Comparison of ENCODE assay signal across 27 cellular contexts in genomic region chr15:67259375-67259774, GRCh38.
"Had no signal": no experiment of that assay in that cellular context is flagged by ENCODE, and none has a peak within 500 bp of the region (broad histone marks: within the 10 kb centered on the region; RNA-seq: fewer than 3 reads in every experiment).

No MANE protein-coding gene starts in this region.

- H3K4me2 ChIP-seq: neural progenitor cell, smooth muscle cell had no signal

- ATAC-seq: natural killer cell; psoas muscle; right cardiac atrium; sciatic nerve; stimulated activated memory B cell treated with anti-CD40 and anti-IgM and Interleukin-4, amounts not matched to agents 10 μg/mL and 1 μg/mL and 100 μg/mL, for 72 hours; stimulated activated naive CD8-positive, alpha-beta T cell treated with anti-CD3 and anti-CD28 coated beads, Interleukin-15, amount 100 ng/mL, for 72 hours; stimulated activated naive CD8-positive, alpha-beta T cell treated with anti-CD3 and anti-CD28 coated beads, Interleukin-15, Interleukin-2, amounts not matched to agents 100 U/mL and 50 U/mL, for 24 hours had no signal

- H3K9ac ChIP-seq: neural progenitor cell, parathyroid adenoma had no signal

- H3K4me3 ChIP-seq: neural progenitor cell, ovary, psoas muscle, skin epidermis, smooth muscle cell, spleen, thoracic aorta, thyroid gland, tibial nerve, upper lobe of left lung, vagina had no signal

- H3K27me3 ChIP-seq: ovary, spleen, thyroid gland, tibial nerve, upper lobe of left lung, vagina had no signal

- H3K27ac ChIP-seq: neural progenitor cell, ovary, parathyroid adenoma, psoas muscle, skin epidermis, spleen, thoracic aorta, thyroid gland, tibial nerve, upper lobe of left lung, vagina had no signal

- DNase-seq: natural killer cell; occipital lobe; ovary; posterior cingulate gyrus; psoas muscle; right cardiac atrium; spleen; stimulated activated CD4-positive, alpha-beta T cell treated with anti-CD3 and anti-CD28 coated beads, Interleukin-12 subunit alpha, Interleukin-12 subunit beta, amount 100 ng/mL, for 4 hours; stimulated activated CD4-positive, alpha-beta T cell treated with anti-CD3 and anti-CD28 coated beads, Interleukin-1b, Interleukin-23, amount 100 ng/mL, for 48 hours; stimulated activated CD4-positive, alpha-beta T cell treated with anti-CD3 and anti-CD28 coated beads, Interleukin-4, amount 100 ng/mL, for 1 hour; stimulated activated CD4-positive, alpha-beta T cell treated with anti-CD3 and anti-CD28 coated beads, Interleukin-4, amount 100 ng/mL, for 4 hours; stimulated activated CD8-positive, alpha-beta memory T cell treated with anti-CD3 and anti-CD28 coated beads, Interleukin-4, amount 100 ng/mL, for 48 hours; stimulated activated naive CD4-positive, alpha-beta T cell; stimulated activated naive CD8-positive, alpha-beta T cell treated with anti-CD3 and anti-CD28 coated beads, Interleukin-15, amount 100 ng/mL, for 72 hours; stimulated activated naive CD8-positive, alpha-beta T cell treated with anti-CD3 and anti-CD28 coated beads, Interleukin-15, Interleukin-2, amounts not matched to agents 100 U/mL and 50 U/mL, for 24 hours; thyroid gland; trophoblast cell; upper lobe of left lung had no signal

- H2AFZ ChIP-seq: neural progenitor cell, parathyroid adenoma had no signal

- H3K9me3 ChIP-seq: ovary, psoas muscle, spleen, thoracic aorta, thyroid gland, tibial nerve, upper lobe of left lung, vagina had no signal

- H3K36me3 ChIP-seq: neural progenitor cell, ovary, spleen, thoracic aorta, thyroid gland, tibial nerve, upper lobe of left lung, vagina had no signal
